In the genomic region with DNA sequence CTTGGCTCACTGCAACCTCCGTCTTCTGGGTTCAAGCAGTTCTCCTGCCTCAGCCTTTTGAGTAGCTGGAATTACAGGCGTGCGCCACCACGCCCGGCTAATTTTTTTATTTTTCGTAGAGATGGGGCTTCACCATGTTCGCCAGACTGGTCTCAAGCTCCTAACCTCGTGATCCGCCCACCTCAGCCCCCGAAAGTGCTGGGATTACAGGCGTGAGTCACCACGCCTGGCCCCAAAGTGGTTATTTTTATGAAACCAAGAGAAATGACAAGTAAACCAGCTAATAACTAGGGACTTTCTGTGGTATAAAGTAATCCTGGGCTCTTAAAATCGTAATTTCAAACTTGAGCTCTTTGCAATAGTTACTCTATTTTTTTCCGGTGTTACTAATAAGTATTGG, we compare ENCODE assay signal across 12 cellular contexts.
A peak's percentile ranks its signal among the peaks of the same experiment; 100 is the strongest.
DNase-seq lines count a peak whose midpoint lies in the region; ATAC-seq and TF ChIP-seq lines count a peak whose summit lies in the region.
"Had no signal": no experiment of that assay in that cellular context is flagged by ENCODE, and none has a peak within 500 bp of the region (broad histone marks: within the 10 kb centered on the region; RNA-seq: fewer than 3 reads in every experiment).

No MANE protein-coding gene starts in this region.

- DNase-seq in activated CD4-positive, alpha-beta T cell treated with anti-CD3 and anti-CD28 coated beads for 24 hours (ENCODE audit: low read depth in 2 of 2) = peak; percentile 32 to 38
- no peak for DNase-seq in activated CD4-positive, alpha-beta T cell treated with anti-CD3 and anti-CD28 coated beads for 1 hour
- DNase-seq in activated CD8-positive, alpha-beta memory T cell treated with anti-CD3 and anti-CD28 coated beads, Interleukin-2, amount 50 U/mL, for 4 hours = peak; percentile 50
- DNase-seq in iris pigment epithelial cell (ENCODE audit: low read depth) = peak; percentile 51
- peak; percentile 38 for DNase-seq in stimulated activated CD8-positive, alpha-beta memory T cell treated with anti-CD3 and anti-CD28 coated beads, Interleukin-7, amount 100 ng/mL, for 24 hours (ENCODE audit: low read depth)
- DNase-seq in HUDEP-2 (lab: John Stamatoyannopoulos, UW; ENCODE audit: unreplicated experiment in 76 of 76) = no peak
- no peak for DNase-seq in EL
- DNase-seq: 8988T, heart right ventricle, mucosa of descending colon, NCI-H1048 had no signal

- ATAC-seq in SK-N-SH treated with all-trans-retinoic acid at 6 μM for 48 hours = no peak
- ATAC-seq: heart right ventricle, mucosa of descending colon had no signal

TF ChIP-seq in SK-N-SH treated with all-trans-retinoic acid at 6 μM for 48 hours, 23 proteins besides CTCF, POLR2A, EP300 and RAD21:
- TF ChIP-seq OSR1 (CRISPR knock-in tag; IDR thresholded peaks at IDR 0.05) = no peak
- TF ChIP-seq ESRRG (CRISPR knock-in tag; IDR thresholded peaks at IDR 0.05) = no peak

Comparison
In these comparisons a context has a peak if more than half of its experiments do, and no peak if none do; other contexts are left out.
1. DNase-seq: peak in activated CD4-positive, alpha-beta T cell treated with anti-CD3 and anti-CD28 coated beads for 24 hours (2 of 2), activated CD8-positive, alpha-beta memory T cell treated with anti-CD3 and anti-CD28 coated beads, Interleukin-2, amount 50 U/mL, for 4 hours (single experiment), iris pigment epithelial cell (single experiment) and stimulated activated CD8-positive, alpha-beta memory T cell treated with anti-CD3 and anti-CD28 coated beads, Interleukin-7, amount 100 ng/mL, for 24 hours (single experiment); none in activated CD4-positive, alpha-beta T cell treated with anti-CD3 and anti-CD28 coated beads for 1 hour (single experiment), HUDEP-2 (0 of 76) and EL (single experiment).